ENCODE assay signal across 8 cellular contexts in the genomic region with DNA sequence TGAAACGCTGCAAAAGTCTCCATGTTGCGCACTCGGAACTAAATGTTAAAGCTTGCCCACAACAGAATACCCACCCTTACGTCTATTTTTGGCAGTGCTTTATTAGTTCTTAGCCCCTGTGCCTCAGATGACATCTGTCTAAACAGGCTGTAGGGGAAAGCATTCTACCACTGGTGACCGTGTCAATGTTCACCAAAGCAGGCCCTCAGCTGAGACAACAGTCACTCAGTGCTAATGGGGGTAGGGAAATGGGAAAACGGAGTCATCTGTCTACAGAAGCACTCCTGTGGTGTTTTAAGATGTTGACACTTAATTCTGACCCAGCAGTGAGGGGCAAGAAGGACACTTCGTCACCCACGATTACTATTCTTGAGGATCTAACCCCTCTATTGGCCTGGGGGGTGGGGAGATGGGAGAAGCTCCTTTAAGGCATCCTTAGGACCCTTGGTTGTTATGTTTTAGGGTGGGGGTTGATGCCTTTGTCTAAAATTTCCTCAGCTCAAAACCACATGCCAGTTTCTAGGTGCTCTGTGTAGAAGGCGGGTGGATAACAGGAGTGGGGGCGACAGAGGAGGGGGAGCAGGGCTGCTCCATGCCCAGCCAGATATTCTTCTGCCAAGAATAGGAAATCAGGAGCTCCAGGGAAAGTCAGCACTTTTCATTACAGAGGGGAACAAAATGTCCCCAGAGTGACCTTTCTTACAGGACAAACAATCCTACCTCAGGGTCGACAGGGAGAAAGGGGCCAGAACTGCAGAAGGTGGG. TPM values are rescaled to one million over a fixed set of nuclear protein-coding genes. Genes with fewer than 3 reads are reported as not detected.
DNase-seq lines count a peak whose midpoint lies in the region; ATAC-seq and TF ChIP-seq lines count a peak whose summit lies in the region.
"Had no signal": no experiment of that assay in that cellular context is flagged by ENCODE, and none has a peak within 500 bp of the region (broad histone marks: within the 10 kb centered on the region; RNA-seq: fewer than 3 reads in every experiment).

No MANE protein-coding gene starts in this region.

- CTCF ChIA-PET in SK-N-SH (lab: Yijun Ruan, JAX), result interaction anchor here (0.8 to 5.1 kb wide), 10 partner anchors 9 to 824 kb away, joined by 3 to 41 read pairs (median 10); partner anchors contain the start of gene USP2

- no peaks in the 10 kb centered on the region for H3K27me3 ChIP-seq in SK-N-SH (ENCODE audit: insufficient read depth)

- H3K4me1 ChIP-seq in SK-N-SH (ENCODE audit: control insufficient read depth in 1 of 2, insufficient read depth in 2 of 2, low read depth in 1 of 2, low read length in 1 of 2), result peaks cover 25 to 50% of the 10 kb centered on the region in 2 experiments; a peak in 3 of 4 replicates

- WGBS in SK-N-SH (ENCODE audit: low lambda C conversion rate), result 94% methylated on average over 11 of the region's 11 CpGs

- H3K27ac ChIP-seq in SK-N-SH (ENCODE audit: low read depth in 2 of 2, low read length in 1 of 2), result peak overlapping the region in 1 of 2 experiments; percentile 22; a peak in 1 of 4 replicates
- peak overlapping the region; percentile 92 for H3K27ac ChIP-seq in temporal lobe (ENCODE audit: low read depth, low read length)

- H3K9me2 ChIP-seq in SK-N-SH, result no peaks in the 10 kb centered on the region

- peaks cover 0 to 3% of the 10 kb centered on the region in 2 experiments for H3K36me3 ChIP-seq in SK-N-SH (replicated peaks in 1 of 2; ENCODE audit: control insufficient read depth in 1 of 2, insufficient read depth in 2 of 2, low read length in 1 of 2)

- peaks cover 21% of the 10 kb centered on the region for H3F3A ChIP-seq in SK-N-SH (replicated peaks; ENCODE audit: insufficient read depth)

- POLR2A ChIA-PET in SK-N-SH (lab: Yijun Ruan, JAX), result no interaction called here

- H3K4me3 Mint-ChIP-seq in effector memory CD8-positive, alpha-beta T cell, result peak overlapping the region in 1 of 2 donors; percentile 64

- no peak overlapping the region for H3K4me3 ChIP-seq in SK-N-SH (ENCODE audit: low read depth in 2 of 2, low read length in 1 of 2)

- H3K27me3 Mint-ChIP-seq in effector memory CD8-positive, alpha-beta T cell, result peaks cover 56 to 64% of the 10 kb centered on the region in 2 donors

- H3K36me3 Mint-ChIP-seq in effector memory CD8-positive, alpha-beta T cell (ENCODE audit: insufficient read depth), result peaks cover 11% of the 10 kb centered on the region

- no peaks in the 10 kb centered on the region for H3K9me3 Mint-ChIP-seq in effector memory CD8-positive, alpha-beta T cell

- no peaks in the 10 kb centered on the region for H3K9me3 ChIP-seq in SK-N-SH

- peaks cover 6 to 15% of the 10 kb centered on the region in 2 donors for H3K4me1 Mint-ChIP-seq in effector memory CD8-positive, alpha-beta T cell (ENCODE audit: low read depth in 2 of 2)

- H3K27ac Mint-ChIP-seq in effector memory CD8-positive, alpha-beta T cell, result no peak overlapping the region

- DNase-seq in SK-N-SH, result no peak
- DNase-seq in kidney tubule cell (ENCODE audit: low spot score), result peak; percentile 32
- no peak for DNase-seq in effector memory CD8-positive, alpha-beta T cell
- no peak for DNase-seq in NCI-H128 (lab: John Stamatoyannopoulos, UW; ENCODE audit: unreplicated experiment)
- DNase-seq: activated CD4-positive, alpha-beta T cell treated with anti-CD3 and anti-CD28 coated beads for 4 hours had no signal

- TF ChIP-seq EP300 in SK-N-SH (IDR thresholded peaks at IDR 0.05; ENCODE audit: borderline replicate concordance in 1 of 2, low read depth in 1 of 2, low read length in 1 of 2), result no peak

- no peak for ATAC-seq in SK-N-SH treated with all-trans-retinoic acid at 6 μM for 48 hours
- no peak for ATAC-seq in effector memory CD8-positive, alpha-beta T cell (replicated peaks)

- H3K79me2 ChIP-seq in SK-N-SH (ENCODE audit: insufficient read depth), result no peaks in the 10 kb centered on the region

- H3K4me2 ChIP-seq in SK-N-SH, result peak overlapping the region; percentile 58

- no peak overlapping the region for H2AFZ ChIP-seq in SK-N-SH (ENCODE audit: low read depth)

- no peak for TF ChIP-seq CTCF in SK-N-SH (IDR thresholded peaks at IDR 0.05)

- TF ChIP-seq RAD21 in SK-N-SH (IDR thresholded peaks at IDR 0.05; ENCODE audit: low read length), result no peak

- no peak overlapping the region for H3K9ac ChIP-seq in SK-N-SH

- H4K20me1 ChIP-seq in SK-N-SH (ENCODE audit: insufficient read depth), result no peaks in the 10 kb centered on the region

TF ChIP-seq in SK-N-SH, 30 proteins besides CTCF, POLR2A, EP300 and RAD21:
- TF ChIP-seq TAF1 (IDR thresholded peaks at IDR 0.05; ENCODE audit: borderline replicate concordance, low read depth, low read length) (no peak), NRF1 (IDR thresholded peaks at IDR 0.05; ENCODE audit: low read depth, low read length) (no peak), GATA2 (CRISPR knock-in tag; IDR thresholded peaks at IDR 0.05) (no peak), JUND (IDR thresholded peaks at IDR 0.05) (no peak), TCF12 (IDR thresholded peaks at IDR 0.05) (no peak), SMC3 (IDR thresholded peaks at IDR 0.05; ENCODE audit: low read depth, low read length) (no peak), IRF3 (IDR thresholded peaks at IDR 0.05; ENCODE audit: low read depth, low read length) (no peak)
TF ChIP-seq in SK-N-SH: peak in this region for 0.

TF ChIP-seq in SK-N-SH treated with all-trans-retinoic acid at 6 μM for 48 hours, 23 proteins besides CTCF, POLR2A, EP300 and RAD21 (continues in another document):
- TF ChIP-seq ZNF70 (CRISPR knock-in tag; IDR thresholded peaks at IDR 0.05) (no peak), ESRRG (CRISPR knock-in tag; IDR thresholded peaks at IDR 0.05) (no peak), ISL1 (CRISPR knock-in tag; IDR thresholded peaks at IDR 0.05) (no peak), PATZ1 (CRISPR knock-in tag; IDR thresholded peaks at IDR 0.05; ENCODE audit: borderline replicate concordance) (no peak), ZNF565 (CRISPR knock-in tag; conservative IDR thresholded peaks at IDR 0.05; ENCODE audit: low read depth) (no peak)
- TF ChIP-seq, protein P1, sequence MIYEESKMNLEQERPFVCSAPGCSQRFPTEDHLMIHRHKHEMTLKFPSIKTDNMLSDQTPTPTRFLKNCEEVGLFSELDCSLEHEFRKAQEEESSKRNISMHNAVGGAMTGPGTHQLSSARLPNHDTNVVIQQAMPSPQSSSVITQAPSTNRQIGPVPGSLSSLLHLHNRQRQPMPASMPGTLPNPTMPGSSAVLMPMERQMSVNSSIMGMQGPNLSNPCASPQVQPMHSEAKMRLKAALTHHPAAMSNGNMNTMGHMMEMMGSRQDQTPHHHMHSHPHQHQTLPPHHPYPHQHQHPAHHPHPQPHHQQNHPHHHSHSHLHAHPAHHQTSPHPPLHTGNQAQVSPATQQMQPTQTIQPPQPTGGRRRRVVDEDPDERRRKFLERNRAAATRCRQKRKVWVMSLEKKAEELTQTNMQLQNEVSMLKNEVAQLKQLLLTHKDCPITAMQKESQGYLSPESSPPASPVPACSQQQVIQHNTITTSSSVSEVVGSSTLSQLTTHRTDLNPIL (CRISPR knock-in tag; IDR thresholded peaks at IDR 0.05; ENCODE audit: low read depth), result no peak

RNA-seq across cellular contexts. Expression of gene MFRP, which starts 15.6 kb away (rescaled TPM):
- not detected in 2 replicates for polyA plus RNA-seq in SK-N-SH (2012; rRNA removed)
- polyA plus RNA-seq in SK-N-SH (2012; cell fraction: cytosol; rRNA removed), result not detected in 2 replicates
- polyA plus RNA-seq in SK-N-SH (2012; cell fraction: nucleus; rRNA removed), result not detected in 2 replicates
- total RNA-seq in temporal lobe, result not detected
- total RNA-seq: mesenteric fat pad had no signal

RNA-seq across cellular contexts. Expression of gene USP2, which starts 19.3 kb away (rescaled TPM):
- polyA plus RNA-seq in SK-N-SH (2012; rRNA removed), result 0.81 and 0.97 TPM in 2 replicates
- 0.46 and 0.60 TPM in 2 replicates for polyA plus RNA-seq in SK-N-SH (2012; cell fraction: cytosol; rRNA removed)
- 1.6 TPM in 2 replicates for polyA plus RNA-seq in SK-N-SH (2012; cell fraction: nucleus; rRNA removed)
- 0.74 TPM for total RNA-seq in temporal lobe

RNA-seq across cellular contexts. Expression of gene C1QTNF5, which starts 21.5 kb away (rescaled TPM):
- 0.71 and 0.76 TPM in 2 replicates for polyA plus RNA-seq in SK-N-SH (2012; rRNA removed)
- polyA plus RNA-seq in SK-N-SH (2012; cell fraction: cytosol; rRNA removed), result 0.53 and 0.84 TPM in 2 replicates
- 1.2 and 1.4 TPM in 2 replicates for polyA plus RNA-seq in SK-N-SH (2012; cell fraction: nucleus; rRNA removed)
- total RNA-seq in temporal lobe, result 3.0 TPM

RNA-seq across cellular contexts. Expression of gene RNF26, which starts 27.8 kb away (rescaled TPM):
- polyA plus RNA-seq in SK-N-SH (2012; rRNA removed), result 26.6 and 31.9 TPM in 2 replicates
- polyA plus RNA-seq in SK-N-SH (2012; cell fraction: cytosol; rRNA removed), result 14.5 and 21.8 TPM in 2 replicates
- polyA plus RNA-seq in SK-N-SH (2012; cell fraction: nucleus; rRNA removed), result 10.4 and 12.2 TPM in 2 replicates
- total RNA-seq in temporal lobe, result 4.7 TPM

RNA-seq across cellular contexts. Expression of gene MCAM, which starts 45.2 kb away (rescaled TPM):
- 22.8 and 28.4 TPM in 2 replicates for polyA plus RNA-seq in SK-N-SH (2012; rRNA removed)
- 10.9 and 18.9 TPM in 2 replicates for polyA plus RNA-seq in SK-N-SH (2012; cell fraction: cytosol; rRNA removed)
- 16.4 and 31.7 TPM in 2 replicates for polyA plus RNA-seq in SK-N-SH (2012; cell fraction: nucleus; rRNA removed)
- 11.3 TPM for total RNA-seq in temporal lobe
